ENCODE assay signal across 12 cellular contexts in the genomic region with DNA sequence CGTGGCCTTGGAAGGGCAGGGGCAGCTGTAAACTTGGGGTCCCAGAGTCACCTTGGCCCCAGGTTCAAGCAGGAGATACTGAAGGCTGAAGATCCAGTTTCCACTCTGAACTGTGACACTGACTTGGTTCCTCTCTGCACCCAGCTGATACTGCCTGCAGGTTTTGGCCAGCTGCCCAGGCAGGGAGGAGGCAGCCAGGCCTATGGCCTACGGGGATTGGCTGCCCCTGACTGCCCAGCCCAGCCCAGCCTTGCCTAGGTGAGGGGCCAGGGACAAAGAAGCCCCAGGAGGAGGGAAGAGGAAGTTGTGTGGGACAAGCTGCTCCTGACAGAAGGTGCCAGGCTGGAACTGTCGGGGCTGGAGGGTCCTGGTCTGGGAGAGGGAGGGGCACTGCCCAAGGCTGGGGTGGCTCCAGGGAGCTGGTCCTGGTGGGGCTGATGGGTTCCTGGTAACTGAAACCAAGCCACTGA. TPM values are rescaled to one million over a fixed set of nuclear protein-coding genes. Genes with fewer than 3 reads are reported as not detected.
DNase-seq lines count a peak whose midpoint lies in the region; ATAC-seq and TF ChIP-seq lines count a peak whose summit lies in the region.
"Had no signal": no experiment of that assay in that cellular context is flagged by ENCODE, and none has a peak within 500 bp of the region (broad histone marks: within the 10 kb centered on the region; RNA-seq: fewer than 3 reads in every experiment).

No MANE protein-coding gene starts in this region.

- H3K27ac ChIP-seq in HCT116 (ENCODE audit: low read depth, low read length): peak overlapping the region; percentile 30; the same call in 1 of the 2 replicates
- no peak overlapping the region for H3K27ac ChIP-seq in neuronal stem cell (replicated peaks; ENCODE audit: low read length)
- H3K27ac ChIP-seq: coronary artery, SK-N-MC had no signal

- DNase-seq in HCT116 (ENCODE audit: low read depth, low spot score) (no peak), NCI-H2029 treated with DMSO at 0.1 percent for 48 hours (lab: John Stamatoyannopoulos, UW) (peak; percentile 59), astrocyte of the hippocampus (ENCODE audit: low read depth, low spot score) (peak; percentile 9), neuronal stem cell (ENCODE audit: low spot score) (no peak)
- DNase-seq: activated T-cell treated with anti-CD3 and anti-CD28 coated beads, Interleukin-2, amount 50 U/mL, for 4 hours had no signal

- H2AK5ac ChIP-seq in neuronal stem cell (ENCODE audit: low read depth, low read length): no peak overlapping the region

- no peak overlapping the region for H3K4ac ChIP-seq in neuronal stem cell (ENCODE audit: low read length)

- no peak overlapping the region for H2BK120ac ChIP-seq in neuronal stem cell (ENCODE audit: low read depth, low read length)

- H3K36me3 ChIP-seq in HCT116 (ENCODE audit: control insufficient read depth in 1 of 2, insufficient read depth in 2 of 2, low read length in 2 of 2) (no peaks in the 10 kb centered on the region), neuronal stem cell (replicated peaks in 1 of 2; ENCODE audit: control insufficient read depth in 2 of 2, insufficient read depth in 2 of 2, low read length in 2 of 2) (no peaks in the 10 kb centered on the region)

- no peak overlapping the region for H4K91ac ChIP-seq in neuronal stem cell (ENCODE audit: low read depth, low read length, poor library complexity)

- no peaks in the 10 kb centered on the region for H3K79me2 ChIP-seq in HCT116 (ENCODE audit: insufficient read depth, low read length)

- peaks cover 12% of the 10 kb centered on the region for H3K27me3 ChIP-seq in HCT116 (ENCODE audit: insufficient read depth, low read length)
- H3K27me3 ChIP-seq in neuronal stem cell (ENCODE audit: control insufficient read depth in 3 of 3, insufficient read depth in 3 of 3, low read depth in 1 of 3, low read length in 3 of 3): peaks cover 0 to 13% (median 0%) of the 10 kb centered on the region in 3 experiments

- RAD21 ChIA-PET in HCT116 (lab: Charles Lee; ENCODE audit: low non-redundant PET in 1 of 2, low total read pairs in 2 of 2, uncharacterized antibody in 2 of 2, unreplicated experiment in 2 of 2): interaction anchor here in 1 of 2 experiments (0.5 kb wide), 1 partner anchor 342 kb away, joined by 3 read pairs; no protein-coding TSS in a partner anchor

- no peak for TF ChIP-seq CTCF in HCT116 (IDR thresholded peaks at IDR 0.05 in 2 of 3, conservative IDR thresholded peaks at IDR 0.05 in 1 of 3; ENCODE audit: borderline replicate concordance in 1 of 3, insufficient read depth in 1 of 3, low read depth in 2 of 3, low read length in 2 of 3)

- H3K4me2 ChIP-seq in HCT116 (ENCODE audit: low read length): peak overlapping the region; percentile 38
- H3K4me2 ChIP-seq in neuronal stem cell (ENCODE audit: insufficient read depth, low read length, poor library complexity, severe bottlenecking): no peak overlapping the region

- H3K79me1 ChIP-seq in neuronal stem cell (ENCODE audit: low read depth, low read length): no peaks in the 10 kb centered on the region

- H3K23ac ChIP-seq in neuronal stem cell (ENCODE audit: low read depth, low read length, poor library complexity): no peak overlapping the region

- H2BK5ac ChIP-seq in neuronal stem cell (ENCODE audit: low read length): no peak overlapping the region

- POLR2A ChIA-PET in HCT116 (lab: Charles Lee): no interaction called here

- no peak overlapping the region for H2BK12ac ChIP-seq in neuronal stem cell (ENCODE audit: low read length)

- H3K18ac ChIP-seq in neuronal stem cell (ENCODE audit: low read length): no peak overlapping the region

- no peak overlapping the region for H3K9ac ChIP-seq in HCT116 (ENCODE audit: low read length)
- no peak overlapping the region for H3K9ac ChIP-seq in neuronal stem cell (ENCODE audit: low read depth, low read length, poor library complexity)

- H3K9me3 ChIP-seq in HCT116 (ENCODE audit: control insufficient read depth in 1 of 2, insufficient read depth in 1 of 2, low read depth in 1 of 2, low read length in 2 of 2): no peaks in the 10 kb centered on the region
- H3K9me3 ChIP-seq in neuronal stem cell (replicated peaks in 1 of 2; ENCODE audit: control insufficient read depth in 2 of 2, insufficient read depth in 1 of 2, low read depth in 1 of 2, low read length in 2 of 2): peaks cover 0 to 7% of the 10 kb centered on the region in 2 donors

- no peaks in the 10 kb centered on the region for H4K20me1 ChIP-seq in HCT116 (ENCODE audit: insufficient read depth)

- no peak overlapping the region for H2BK15ac ChIP-seq in neuronal stem cell (ENCODE audit: low read length)

- TF ChIP-seq POLR2A in HCT116 (IDR thresholded peaks at IDR 0.05; ENCODE audit: borderline replicate concordance, extremely low read depth, insufficient read depth, insufficient read length): no peak

- CTCF ChIA-PET in HCT116 (lab: Charles Lee): no interaction called here

- no CpG with 5 or more reads among the region's 3 CpGs for WGBS in neuronal stem cell (ENCODE audit: extremely low coverage in 2 of 2, insufficient read length in 2 of 2, insufficient replicate concordance in 1 of 2), 2 donors

- no peak overlapping the region for H2AFZ ChIP-seq in HCT116 (ENCODE audit: low read depth, low read length, poor library complexity, severe bottlenecking)
- peak overlapping the region; percentile 8 for H2AFZ ChIP-seq in neuronal stem cell (ENCODE audit: low read length)

- no peak overlapping the region for H3K14ac ChIP-seq in neuronal stem cell (ENCODE audit: low read length)

- intact Hi-C loops in HCT116 (cut with micrococcal nuclease): no loop called here

- TF ChIP-seq RAD21 in HCT116 (IDR thresholded peaks at IDR 0.05; ENCODE audit: low read depth): no peak

- peaks cover 22 to 25% of the 10 kb centered on the region in 2 experiments for H3K4me1 ChIP-seq in HCT116 (ENCODE audit: control insufficient read depth in 1 of 2, insufficient read depth in 2 of 2, low read length in 2 of 2)
- no peaks in the 10 kb centered on the region for H3K4me1 ChIP-seq in neuronal stem cell (ENCODE audit: control insufficient read depth in 2 of 2, insufficient read depth in 1 of 2, low read depth in 1 of 2, low read length in 2 of 2)

- H4K8ac ChIP-seq in neuronal stem cell (ENCODE audit: low read depth, low read length): no peak overlapping the region

- H3K9me2 ChIP-seq in HCT116 (ENCODE audit: insufficient read depth): no peaks in the 10 kb centered on the region

- BruUV-seq in HCT116 (replicated peaks; lab: Mats Ljungman, UMichigan): no TSS peak

- ATAC-seq in HCT116 (peak; percentile 91), GM18861 (IDR thresholded peaks at IDR 0.05; ENCODE audit: unreplicated experiment) (no peak), HG02885 (IDR thresholded peaks at IDR 0.05; ENCODE audit: poor library complexity, unreplicated experiment) (no peak), HG03565 (IDR thresholded peaks at IDR 0.05; ENCODE audit: unreplicated experiment) (no peak), GM21717 (IDR thresholded peaks at IDR 0.05; ENCODE audit: unreplicated experiment) (no peak)
- ATAC-seq: activated T-cell treated with anti-CD3 and anti-CD28 coated beads, Interleukin-2, amount 50 U/mL, for 4 hours had no signal

- no peak overlapping the region for H3K4me3 ChIP-seq in HCT116 (replicated peaks in 1 of 2; ENCODE audit: low read depth in 1 of 2, low read length in 2 of 2)
- no peak overlapping the region for H3K4me3 ChIP-seq in neuronal stem cell (ENCODE audit: low read length in 2 of 2)
- H3K4me3 ChIP-seq: coronary artery, SK-N-MC had no signal

TF ChIP-seq in HCT116, 20 proteins besides CTCF, POLR2A, EP300 and RAD21 (continues in another document):
- no peak for TF ChIP-seq CBX3 (IDR thresholded peaks at IDR 0.05; ENCODE audit: low read depth)
- TF ChIP-seq, protein P1, sequence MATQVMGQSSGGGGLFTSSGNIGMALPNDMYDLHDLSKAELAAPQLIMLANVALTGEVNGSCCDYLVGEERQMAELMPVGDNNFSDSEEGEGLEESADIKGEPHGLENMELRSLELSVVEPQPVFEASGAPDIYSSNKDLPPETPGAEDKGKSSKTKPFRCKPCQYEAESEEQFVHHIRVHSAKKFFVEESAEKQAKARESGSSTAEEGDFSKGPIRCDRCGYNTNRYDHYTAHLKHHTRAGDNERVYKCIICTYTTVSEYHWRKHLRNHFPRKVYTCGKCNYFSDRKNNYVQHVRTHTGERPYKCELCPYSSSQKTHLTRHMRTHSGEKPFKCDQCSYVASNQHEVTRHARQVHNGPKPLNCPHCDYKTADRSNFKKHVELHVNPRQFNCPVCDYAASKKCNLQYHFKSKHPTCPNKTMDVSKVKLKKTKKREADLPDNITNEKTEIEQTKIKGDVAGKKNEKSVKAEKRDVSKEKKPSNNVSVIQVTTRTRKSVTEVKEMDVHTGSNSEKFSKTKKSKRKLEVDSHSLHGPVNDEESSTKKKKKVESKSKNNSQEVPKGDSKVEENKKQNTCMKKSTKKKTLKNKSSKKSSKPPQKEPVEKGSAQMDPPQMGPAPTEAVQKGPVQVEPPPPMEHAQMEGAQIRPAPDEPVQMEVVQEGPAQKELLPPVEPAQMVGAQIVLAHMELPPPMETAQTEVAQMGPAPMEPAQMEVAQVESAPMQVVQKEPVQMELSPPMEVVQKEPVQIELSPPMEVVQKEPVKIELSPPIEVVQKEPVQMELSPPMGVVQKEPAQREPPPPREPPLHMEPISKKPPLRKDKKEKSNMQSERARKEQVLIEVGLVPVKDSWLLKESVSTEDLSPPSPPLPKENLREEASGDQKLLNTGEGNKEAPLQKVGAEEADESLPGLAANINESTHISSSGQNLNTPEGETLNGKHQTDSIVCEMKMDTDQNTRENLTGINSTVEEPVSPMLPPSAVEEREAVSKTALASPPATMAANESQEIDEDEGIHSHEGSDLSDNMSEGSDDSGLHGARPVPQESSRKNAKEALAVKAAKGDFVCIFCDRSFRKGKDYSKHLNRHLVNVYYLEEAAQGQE (IDR thresholded peaks at IDR 0.05; ENCODE audit: low read depth): no peak
- no peak for TF ChIP-seq SP1 (IDR thresholded peaks at IDR 0.05; ENCODE audit: low read depth)
- TF ChIP-seq TCF7L2 (IDR thresholded peaks at IDR 0.05; ENCODE audit: borderline replicate concordance, extremely low read depth, insufficient read depth, insufficient read length): no peak
- TF ChIP-seq, protein P2, sequence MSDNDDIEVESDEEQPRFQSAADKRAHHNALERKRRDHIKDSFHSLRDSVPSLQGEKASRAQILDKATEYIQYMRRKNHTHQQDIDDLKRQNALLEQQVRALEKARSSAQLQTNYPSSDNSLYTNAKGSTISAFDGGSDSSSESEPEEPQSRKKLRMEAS (IDR thresholded peaks at IDR 0.05): no peak
- TF ChIP-seq ELF1 (IDR thresholded peaks at IDR 0.05; ENCODE audit: borderline replicate concordance, low read depth): no peak
- no peak for TF ChIP-seq SRF (IDR thresholded peaks at IDR 0.05; ENCODE audit: low read depth)
- TF ChIP-seq ZFX (IDR thresholded peaks at IDR 0.05): no peak
- no peak for TF ChIP-seq EZH2phosphoT487 (IDR thresholded peaks at IDR 0.05; ENCODE audit: borderline replicate concordance)

RNA-seq across cellular contexts. Expression of a gene that starts 51.7 kb away (rescaled TPM):
- total RNA-seq in HCT116 (2021; ENCODE audit: unreplicated experiment): not detected
- polyA plus RNA-seq in HCT116 (2012): 0.04 and 0.29 TPM in 2 replicates
- polyA plus RNA-seq in neuronal stem cell (2013, experiment 1 of 2): not detected
- polyA plus RNA-seq in neuronal stem cell (2013, experiment 2 of 2): not detected
- total RNA-seq: activated T-cell treated with anti-CD3 and anti-CD28 coated beads, Interleukin-2, amount 50 U/mL, for 4 hours; osteocyte had no signal

RNA-seq across cellular contexts. Expression of a gene that starts 55.0 kb away (rescaled TPM):
- total RNA-seq in HCT116 (2021; ENCODE audit: unreplicated experiment): 4.9 TPM
- polyA plus RNA-seq in HCT116 (2012): 2.9 and 4.5 TPM in 2 replicates
- polyA plus RNA-seq in neuronal stem cell (2013, experiment 1 of 2): 0.26 TPM
- polyA plus RNA-seq in neuronal stem cell (2013, experiment 2 of 2): 0.19 TPM
- total RNA-seq: osteocyte had no signal

Comparison
In these comparisons a context has a peak if more than half of its experiments do, and no peak if none do; other contexts are left out.
1. DNase-seq: peak in NCI-H2029 treated with DMSO at 0.1 percent for 48 hours (single experiment) and astrocyte of the hippocampus (single experiment); none in HCT116 (single experiment) and neuronal stem cell (single experiment).